ENCODE assay signal across 24 cellular contexts in the genomic region with DNA sequence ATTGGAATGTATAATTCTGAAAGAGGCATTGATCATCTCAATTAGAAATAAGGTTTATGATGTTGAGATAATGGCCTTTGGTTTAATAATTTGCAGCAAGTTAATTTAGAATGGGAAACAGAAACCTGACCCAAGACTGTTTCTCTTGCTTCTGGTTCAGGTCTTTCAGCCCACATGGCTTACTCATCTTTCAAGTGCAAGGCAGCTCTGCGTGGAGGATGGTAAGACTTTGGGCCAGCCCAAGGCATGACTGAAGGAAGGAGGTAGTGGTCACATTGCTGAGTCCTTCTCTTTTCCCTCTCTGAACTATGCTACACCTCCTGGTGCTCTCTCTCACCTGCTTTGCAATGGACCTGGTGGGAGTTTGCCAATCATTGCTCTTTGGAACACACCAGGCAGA.
"Had no signal": no experiment of that assay in that cellular context is flagged by ENCODE, and none has a peak within 500 bp of the region (broad histone marks: within the 10 kb centered on the region; RNA-seq: fewer than 3 reads in every experiment).

No MANE protein-coding gene starts in this region.

- H3K4me3 ChIP-seq: heart left ventricle, lung, neural progenitor cell, ovary, sigmoid colon had no signal

- H3K27me3 Mint-ChIP-seq: activated CD4-positive, alpha-beta T cell treated with anti-CD3 and anti-CD28 coated beads, Interleukin-2, amount 10 ng/mL, durations not matched to agents 24 days and 14 days; activated naive CD8-positive, alpha-beta T cell; central memory CD8-positive, alpha-beta T cell; type B pancreatic cell had no signal

- H3K4me1 Mint-ChIP-seq: activated CD4-positive, alpha-beta T cell treated with anti-CD3 and anti-CD28 coated beads, Interleukin-2, amount 10 ng/mL, durations not matched to agents 24 days and 14 days; central memory CD8-positive, alpha-beta T cell; immature natural killer cell; neural progenitor cell had no signal

- H3K9me3 Mint-ChIP-seq: neural progenitor cell had no signal

- ATAC-seq: activated CD8-positive, alpha-beta T cell treated with anti-CD3 and anti-CD28 coated beads, Interleukin-2, amount 10 ng/mL, durations not matched to agents 7 days and 5 days; activated T-cell treated with anti-CD3 and anti-CD28 coated beads, Interleukin-2, amount 50 U/mL, for 72 hours; heart left ventricle; stimulated activated naive CD8-positive, alpha-beta T cell treated with anti-CD3 and anti-CD28 coated beads, Interleukin-15, Interleukin-2, amounts not matched to agents 100 U/mL and 50 U/mL, for 24 hours had no signal

- H3K4me1 ChIP-seq: neural progenitor cell, sigmoid colon had no signal

- H2AFZ ChIP-seq: neural progenitor cell had no signal

- FAIRE-seq: endothelial cell of umbilical vein, frontal cortex had no signal

- H3K4me3 Mint-ChIP-seq: activated CD4-positive, alpha-beta T cell treated with anti-CD3 and anti-CD28 coated beads, Interleukin-2, amount 10 ng/mL, durations not matched to agents 24 days and 14 days; activated CD8-positive, alpha-beta T cell treated with anti-CD3 and anti-CD28 coated beads, Interleukin-2, amount 10 ng/mL, durations not matched to agents 7 days and 5 days; activated naive CD8-positive, alpha-beta T cell; activated T-cell treated with anti-CD3 and anti-CD28 coated beads, Interleukin-2, amount 50 U/mL, for 72 hours; brain; central memory CD8-positive, alpha-beta T cell; immature natural killer cell; neural progenitor cell; T-helper 2 cell treated with Interferon-gamma antibody and Interleukin-4, amounts not matched to agents 5 μg/mL and 100 μg/mL, for 36 hours; type B pancreatic cell had no signal

- H3K27ac ChIP-seq: heart left ventricle, neural progenitor cell, ovary, sigmoid colon had no signal

- H3K4me2 ChIP-seq: neural progenitor cell had no signal

- DNase-seq: activated CD4-positive, alpha-beta T cell treated with anti-CD3 and anti-CD28 coated beads, Interleukin-2, amount 10 ng/mL, durations not matched to agents 24 days and 14 days; activated CD4-positive, CD25-positive, alpha-beta regulatory T cell; activated CD8-positive, alpha-beta memory T cell treated with anti-CD3 and anti-CD28 coated beads, Interleukin-2, amount 50 U/mL, for 48 hours; activated CD8-positive, alpha-beta T cell treated with anti-CD3 and anti-CD28 coated beads, Interleukin-2, amount 10 ng/mL, durations not matched to agents 7 days and 5 days; activated gamma-delta T cell treated with Interleukin-2 at 50 U/mL for 16 hours; activated T-cell treated with anti-CD3 and anti-CD28 coated beads, Interleukin-2, amount 50 U/mL, for 72 hours; amniotic stem cell; effector CD8-positive, alpha-beta T cell; heart left ventricle; immature natural killer cell; midbrain; ovary; sigmoid colon; stimulated activated CD4-positive, alpha-beta T cell treated with anti-CD3 and anti-CD28 coated beads, Interleukin-4, amount 100 ng/mL, for 1 hour; stimulated activated naive CD8-positive, alpha-beta T cell treated with anti-CD3 and anti-CD28 coated beads, Interleukin-15, Interleukin-2, amounts not matched to agents 100 U/mL and 50 U/mL, for 24 hours had no signal

- H3K27me3 ChIP-seq: heart left ventricle, neural progenitor cell, ovary, sigmoid colon had no signal

- H3K36me3 Mint-ChIP-seq: brain, neural progenitor cell, type B pancreatic cell had no signal

- H3K27ac Mint-ChIP-seq: activated CD4-positive, alpha-beta T cell treated with anti-CD3 and anti-CD28 coated beads, Interleukin-2, amount 10 ng/mL, durations not matched to agents 24 days and 14 days; activated CD8-positive, alpha-beta T cell treated with anti-CD3 and anti-CD28 coated beads, Interleukin-2, amount 10 ng/mL, durations not matched to agents 7 days and 5 days; activated naive CD8-positive, alpha-beta T cell; activated T-cell treated with anti-CD3 and anti-CD28 coated beads, Interleukin-2, amount 50 U/mL, for 72 hours; brain; immature natural killer cell; neural progenitor cell; T-helper 2 cell treated with Interferon-gamma antibody and Interleukin-4, amounts not matched to agents 5 μg/mL and 100 μg/mL, for 36 hours; type B pancreatic cell had no signal

- H3K36me3 ChIP-seq: heart left ventricle, neural progenitor cell, ovary, sigmoid colon had no signal

- H3K9ac ChIP-seq: neural progenitor cell had no signal

- H3K9me3 ChIP-seq: ovary, sigmoid colon had no signal
